In the genomic region with DNA sequence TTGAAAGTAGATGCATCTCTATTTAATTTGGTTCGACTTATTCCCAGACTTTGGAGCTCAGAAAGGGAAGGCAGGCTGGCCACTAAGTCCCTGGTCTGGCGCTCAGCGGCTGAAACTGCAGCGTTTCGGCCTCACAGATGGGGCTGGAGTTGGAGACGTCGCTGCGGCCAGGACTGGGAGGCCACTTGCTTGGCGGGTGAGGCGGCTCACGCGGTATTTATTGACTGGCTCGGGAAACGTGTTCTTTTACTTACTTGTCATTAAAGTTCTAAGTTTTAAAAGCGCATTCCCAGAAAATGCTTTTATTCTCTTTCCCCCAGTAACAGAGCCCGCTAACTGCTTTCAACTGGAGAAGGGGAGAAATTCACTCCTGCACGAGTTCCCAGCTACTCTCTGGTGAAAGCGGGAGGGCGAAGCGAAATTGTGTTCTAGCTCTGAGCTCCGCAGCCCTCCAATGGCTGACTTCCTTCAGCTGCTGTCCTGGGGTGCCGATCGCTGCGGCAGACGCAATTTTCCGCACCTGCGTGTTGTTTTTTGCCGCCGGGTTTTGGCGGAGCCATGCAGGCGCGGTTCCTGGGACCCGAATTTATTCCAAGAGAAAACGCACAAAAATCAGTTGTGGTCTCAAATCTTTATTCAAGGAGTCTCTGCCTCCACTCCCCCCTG, we compare ENCODE assay signal across 2 cellular contexts.
TF ChIP-seq lines count a peak whose summit lies in the region.

No MANE protein-coding gene starts in this region.

TF ChIP-seq in GM23338, 12 proteins besides CTCF, POLR2A, EP300 and RAD21 (continues in another document):
- no peak for TF ChIP-seq ZNF331 (CRISPR knock-in tag; IDR thresholded peaks at IDR 0.05; ENCODE audit: low read depth)
- no peak for TF ChIP-seq CREB1 (CRISPR knock-in tag; IDR thresholded peaks at IDR 0.05; ENCODE audit: low read depth)
- no peak for TF ChIP-seq JUNB (IDR thresholded peaks at IDR 0.05; ENCODE audit: unreplicated experiment)
- no peak for TF ChIP-seq NANOG (IDR thresholded peaks at IDR 0.05; ENCODE audit: borderline replicate concordance)
- TF ChIP-seq EZH2phosphoT487 (IDR thresholded peaks at IDR 0.05; ENCODE audit: unreplicated experiment) = peak; percentile 66
- TF ChIP-seq, protein P1, sequence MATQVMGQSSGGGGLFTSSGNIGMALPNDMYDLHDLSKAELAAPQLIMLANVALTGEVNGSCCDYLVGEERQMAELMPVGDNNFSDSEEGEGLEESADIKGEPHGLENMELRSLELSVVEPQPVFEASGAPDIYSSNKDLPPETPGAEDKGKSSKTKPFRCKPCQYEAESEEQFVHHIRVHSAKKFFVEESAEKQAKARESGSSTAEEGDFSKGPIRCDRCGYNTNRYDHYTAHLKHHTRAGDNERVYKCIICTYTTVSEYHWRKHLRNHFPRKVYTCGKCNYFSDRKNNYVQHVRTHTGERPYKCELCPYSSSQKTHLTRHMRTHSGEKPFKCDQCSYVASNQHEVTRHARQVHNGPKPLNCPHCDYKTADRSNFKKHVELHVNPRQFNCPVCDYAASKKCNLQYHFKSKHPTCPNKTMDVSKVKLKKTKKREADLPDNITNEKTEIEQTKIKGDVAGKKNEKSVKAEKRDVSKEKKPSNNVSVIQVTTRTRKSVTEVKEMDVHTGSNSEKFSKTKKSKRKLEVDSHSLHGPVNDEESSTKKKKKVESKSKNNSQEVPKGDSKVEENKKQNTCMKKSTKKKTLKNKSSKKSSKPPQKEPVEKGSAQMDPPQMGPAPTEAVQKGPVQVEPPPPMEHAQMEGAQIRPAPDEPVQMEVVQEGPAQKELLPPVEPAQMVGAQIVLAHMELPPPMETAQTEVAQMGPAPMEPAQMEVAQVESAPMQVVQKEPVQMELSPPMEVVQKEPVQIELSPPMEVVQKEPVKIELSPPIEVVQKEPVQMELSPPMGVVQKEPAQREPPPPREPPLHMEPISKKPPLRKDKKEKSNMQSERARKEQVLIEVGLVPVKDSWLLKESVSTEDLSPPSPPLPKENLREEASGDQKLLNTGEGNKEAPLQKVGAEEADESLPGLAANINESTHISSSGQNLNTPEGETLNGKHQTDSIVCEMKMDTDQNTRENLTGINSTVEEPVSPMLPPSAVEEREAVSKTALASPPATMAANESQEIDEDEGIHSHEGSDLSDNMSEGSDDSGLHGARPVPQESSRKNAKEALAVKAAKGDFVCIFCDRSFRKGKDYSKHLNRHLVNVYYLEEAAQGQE (IDR thresholded peaks at IDR 0.05; ENCODE audit: unreplicated experiment) = no peak
- TF ChIP-seq EZH2 (IDR thresholded peaks at IDR 0.05; ENCODE audit: low read depth, unreplicated experiment) = peak; percentile 86
- no peak for TF ChIP-seq ZNF114 (CRISPR knock-in tag; IDR thresholded peaks at IDR 0.05)
- no peak for TF ChIP-seq STAT1 (IDR thresholded peaks at IDR 0.05; ENCODE audit: unreplicated experiment)
- no peak for TF ChIP-seq POLR2AphosphoS5 (IDR thresholded peaks at IDR 0.05; ENCODE audit: low read depth)
- TF ChIP-seq, protein P2, sequence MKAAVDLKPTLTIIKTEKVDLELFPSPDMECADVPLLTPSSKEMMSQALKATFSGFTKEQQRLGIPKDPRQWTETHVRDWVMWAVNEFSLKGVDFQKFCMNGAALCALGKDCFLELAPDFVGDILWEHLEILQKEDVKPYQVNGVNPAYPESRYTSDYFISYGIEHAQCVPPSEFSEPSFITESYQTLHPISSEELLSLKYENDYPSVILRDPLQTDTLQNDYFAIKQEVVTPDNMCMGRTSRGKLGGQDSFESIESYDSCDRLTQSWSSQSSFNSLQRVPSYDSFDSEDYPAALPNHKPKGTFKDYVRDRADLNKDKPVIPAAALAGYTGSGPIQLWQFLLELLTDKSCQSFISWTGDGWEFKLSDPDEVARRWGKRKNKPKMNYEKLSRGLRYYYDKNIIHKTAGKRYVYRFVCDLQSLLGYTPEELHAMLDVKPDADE (IDR thresholded peaks at IDR 0.05) = no peak

TF ChIP-seq in SK-N-SH, 30 proteins besides CTCF, POLR2A, EP300 and RAD21:
- TF ChIP-seq CHD2 (IDR thresholded peaks at IDR 0.05; ENCODE audit: low read length, partially characterized antibody) (no peak), RXRA (IDR thresholded peaks at IDR 0.05; ENCODE audit: borderline replicate concordance, low read depth) (no peak), MXI1 (IDR thresholded peaks at IDR 0.05; ENCODE audit: low read depth, low read length) (no peak), NRF1 (IDR thresholded peaks at IDR 0.05; ENCODE audit: low read depth, low read length) (no peak), YY1 (IDR thresholded peaks at IDR 0.05; ENCODE audit: low read depth) (no peak), FOXM1 (IDR thresholded peaks at IDR 0.05; ENCODE audit: low read depth) (no peak), FOSL2 (IDR thresholded peaks at IDR 0.05; ENCODE audit: borderline replicate concordance, low read depth) (no peak), TAF1 (IDR thresholded peaks at IDR 0.05; ENCODE audit: borderline replicate concordance, low read depth, low read length) (no peak), SMC3 (IDR thresholded peaks at IDR 0.05; ENCODE audit: low read depth, low read length) (no peak), GATA2 (CRISPR knock-in tag; IDR thresholded peaks at IDR 0.05) (no peak), RFX5 (IDR thresholded peaks at IDR 0.05; ENCODE audit: low read length) (no peak), MEF2A (IDR thresholded peaks at IDR 0.05; ENCODE audit: borderline replicate concordance, low read depth) (no peak), NFIC (IDR thresholded peaks at IDR 0.05; ENCODE audit: borderline replicate concordance) (no peak), JUND (IDR thresholded peaks at IDR 0.05) (no peak), TEAD4 (IDR thresholded peaks at IDR 0.05; ENCODE audit: borderline replicate concordance, insufficient read depth) (no peak), RCOR1 (IDR thresholded peaks at IDR 0.05; ENCODE audit: low read length) (no peak)
- TF ChIP-seq, protein P1 (IDR thresholded peaks at IDR 0.05; ENCODE audit: low read depth, low read length) = no peak
- TF ChIP-seq, protein P3, sequence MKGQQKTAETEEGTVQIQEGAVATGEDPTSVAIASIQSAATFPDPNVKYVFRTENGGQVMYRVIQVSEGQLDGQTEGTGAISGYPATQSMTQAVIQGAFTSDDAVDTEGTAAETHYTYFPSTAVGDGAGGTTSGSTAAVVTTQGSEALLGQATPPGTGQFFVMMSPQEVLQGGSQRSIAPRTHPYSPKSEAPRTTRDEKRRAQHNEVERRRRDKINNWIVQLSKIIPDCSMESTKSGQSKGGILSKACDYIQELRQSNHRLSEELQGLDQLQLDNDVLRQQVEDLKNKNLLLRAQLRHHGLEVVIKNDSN (IDR thresholded peaks at IDR 0.05; ENCODE audit: borderline replicate concordance, low read depth) = no peak
- TF ChIP-seq, protein P4, sequence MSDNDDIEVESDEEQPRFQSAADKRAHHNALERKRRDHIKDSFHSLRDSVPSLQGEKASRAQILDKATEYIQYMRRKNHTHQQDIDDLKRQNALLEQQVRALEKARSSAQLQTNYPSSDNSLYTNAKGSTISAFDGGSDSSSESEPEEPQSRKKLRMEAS (IDR thresholded peaks at IDR 0.05; ENCODE audit: low read depth) = no peak
- TF ChIP-seq, protein P5, sequence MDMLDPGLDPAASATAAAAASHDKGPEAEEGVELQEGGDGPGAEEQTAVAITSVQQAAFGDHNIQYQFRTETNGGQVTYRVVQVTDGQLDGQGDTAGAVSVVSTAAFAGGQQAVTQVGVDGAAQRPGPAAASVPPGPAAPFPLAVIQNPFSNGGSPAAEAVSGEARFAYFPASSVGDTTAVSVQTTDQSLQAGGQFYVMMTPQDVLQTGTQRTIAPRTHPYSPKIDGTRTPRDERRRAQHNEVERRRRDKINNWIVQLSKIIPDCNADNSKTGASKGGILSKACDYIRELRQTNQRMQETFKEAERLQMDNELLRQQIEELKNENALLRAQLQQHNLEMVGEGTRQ (IDR thresholded peaks at IDR 0.05; ENCODE audit: borderline replicate concordance, low read depth, low read length) = no peak
